Comparison of ENCODE assay signal across 18 cellular contexts in the genomic region with DNA sequence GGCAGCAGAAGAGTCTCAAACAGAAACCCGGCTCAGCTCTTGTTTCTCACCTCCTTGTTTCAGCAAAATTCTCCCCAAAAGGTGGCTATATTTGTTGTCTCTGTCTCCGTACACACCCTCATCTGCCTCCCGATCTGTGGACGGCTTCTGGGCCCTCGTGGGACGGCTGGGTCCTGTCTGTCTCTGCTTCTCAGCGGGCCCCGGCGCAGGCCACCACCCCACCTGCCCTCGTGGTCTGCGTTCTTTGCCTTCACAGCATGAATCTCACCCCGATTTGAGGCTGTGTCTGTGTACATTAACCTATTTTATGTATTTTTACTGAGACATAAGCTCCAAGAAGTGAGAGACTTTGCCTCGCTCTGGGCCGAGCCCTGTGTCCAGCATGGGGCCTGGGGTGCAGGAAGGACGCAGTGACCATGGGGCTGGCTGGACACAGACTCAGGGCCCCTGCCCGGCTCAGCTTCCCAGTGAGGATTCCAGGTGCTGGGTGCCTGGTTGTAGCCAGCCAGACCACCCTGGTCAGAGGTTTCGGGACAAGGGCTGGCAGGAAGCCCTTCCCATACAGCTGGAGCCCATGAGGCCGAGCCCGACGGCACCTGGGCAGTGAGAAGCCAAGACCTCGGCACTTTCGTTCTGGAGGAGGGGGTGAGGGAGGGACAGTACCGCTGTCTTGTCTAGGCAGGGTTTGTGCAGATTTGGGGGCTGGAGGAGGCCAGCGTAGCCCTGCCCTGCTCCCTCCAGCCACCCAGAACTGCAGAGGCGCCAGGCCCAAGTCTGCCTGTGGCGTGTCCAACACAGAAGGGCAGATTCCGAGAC.
"Had no signal": no experiment of that assay in that cellular context is flagged by ENCODE, and none has a peak within 500 bp of the region (broad histone marks: within the 10 kb centered on the region; RNA-seq: fewer than 3 reads in every experiment).

No MANE protein-coding gene starts in this region.

- H3K4me1 Mint-ChIP-seq: activated naive CD8-positive, alpha-beta T cell treated with anti-CD3 and anti-CD28 coated beads, Interleukin-2, amount 50 U/mL, for 24 hours had no signal

- H3K9me3 ChIP-seq: colonic mucosa, stomach, vagina had no signal

- ATAC-seq: activated CD8-positive, alpha-beta T cell treated with anti-CD3 and anti-CD28 coated beads, Interleukin-2, amount 10 ng/mL, durations not matched to agents 7 days and 5 days; activated naive CD8-positive, alpha-beta T cell treated with anti-CD3 and anti-CD28 coated beads, Interleukin-2, amount 50 U/mL, for 24 hours; naive thymus-derived CD8-positive, alpha-beta T cell had no signal

- H3K36me3 Mint-ChIP-seq: brain; naive thymus-derived CD8-positive, alpha-beta T cell had no signal

- DNase-seq: activated CD4-positive, alpha-beta T cell treated with anti-CD3 and anti-CD28 coated beads, Interleukin-2, amount 10 ng/mL, durations not matched to agents 24 days and 14 days; activated CD4-positive, CD25-positive, alpha-beta regulatory T cell; activated CD8-positive, alpha-beta T cell treated with anti-CD3 and anti-CD28 coated beads, Interleukin-2, amount 10 ng/mL, durations not matched to agents 7 days and 5 days; activated naive CD4-positive, alpha-beta T cell treated with Interleukin-2 at 50 U/mL for 16 hours; activated naive CD8-positive, alpha-beta T cell treated with anti-CD3 and anti-CD28 coated beads, Interleukin-2, amount 50 U/mL, for 24 hours; activated T-cell treated with anti-CD3 and anti-CD28 coated beads, Interleukin-2, amount 50 U/mL, for 24 hours; anterior cingulate cortex; central memory CD4-positive, alpha-beta T cell; colonic mucosa; erythroblast; foreskin melanocyte; T-helper 1 cell; T1000 had no signal

- H3K27me3 ChIP-seq: vagina had no signal

- H3K27ac ChIP-seq: colonic mucosa, stomach, vagina had no signal

- H3K27ac Mint-ChIP-seq: activated CD4-positive, alpha-beta T cell treated with anti-CD3 and anti-CD28 coated beads, Interleukin-2, amount 10 ng/mL, durations not matched to agents 24 days and 14 days; activated CD8-positive, alpha-beta T cell treated with anti-CD3 and anti-CD28 coated beads, Interleukin-2, amount 10 ng/mL, durations not matched to agents 7 days and 5 days; activated naive CD8-positive, alpha-beta T cell treated with anti-CD3 and anti-CD28 coated beads, Interleukin-2, amount 50 U/mL, for 24 hours; activated T-cell treated with anti-CD3 and anti-CD28 coated beads, Interleukin-2, amount 50 U/mL, for 24 hours; activated T-helper 2 cell treated with anti-CD3 and anti-CD28 coated beads, Interferon-gamma antibody, Interleukin-2, Interleukin-4, amounts not matched to agents 10 μg/mL and 5 μg/mL and 100 μg/mL, durations not matched to agents 14 hours and 24 hours and 36 hours had no signal

- H3K9me3 Mint-ChIP-seq: activated CD4-positive, alpha-beta T cell treated with anti-CD3 and anti-CD28 coated beads, Interleukin-2, amount 10 ng/mL, durations not matched to agents 24 days and 14 days; activated naive CD8-positive, alpha-beta T cell treated with anti-CD3 and anti-CD28 coated beads, Interleukin-2, amount 50 U/mL, for 24 hours; activated T-cell treated with anti-CD3 and anti-CD28 coated beads, Interleukin-2, amount 50 U/mL, for 24 hours; activated T-helper 2 cell treated with anti-CD3 and anti-CD28 coated beads, Interferon-gamma antibody, Interleukin-2, Interleukin-4, amounts not matched to agents 10 μg/mL and 5 μg/mL and 100 μg/mL, durations not matched to agents 14 hours and 24 hours and 36 hours; brain; naive thymus-derived CD8-positive, alpha-beta T cell had no signal

- H3K36me3 ChIP-seq: colonic mucosa, stomach, vagina had no signal

- H3K4me3 ChIP-seq: colonic mucosa, stomach, vagina had no signal

- H3K4me3 Mint-ChIP-seq: activated CD4-positive, alpha-beta T cell treated with anti-CD3 and anti-CD28 coated beads, Interleukin-2, amount 10 ng/mL, durations not matched to agents 24 days and 14 days; activated CD8-positive, alpha-beta T cell treated with anti-CD3 and anti-CD28 coated beads, Interleukin-2, amount 10 ng/mL, durations not matched to agents 7 days and 5 days; activated naive CD8-positive, alpha-beta T cell treated with anti-CD3 and anti-CD28 coated beads, Interleukin-2, amount 50 U/mL, for 24 hours; activated T-cell treated with anti-CD3 and anti-CD28 coated beads, Interleukin-2, amount 50 U/mL, for 24 hours; naive thymus-derived CD8-positive, alpha-beta T cell had no signal
